In genomic region chr4:36549992-36550391, GRCh38 we compare ENCODE assay signal across 21 cellular contexts.
"Had no signal": no experiment of that assay in that cellular context is flagged by ENCODE, and none has a peak within 500 bp of the region (broad histone marks: within the 10 kb centered on the region; RNA-seq: fewer than 3 reads in every experiment).

No MANE protein-coding gene starts in this region.

- H3K36me3 Mint-ChIP-seq: naive thymus-derived CD8-positive, alpha-beta T cell; stimulated activated naive B cell treated with anti-CD40 and anti-IgM and Interleukin-4, amounts not matched to agents 10 μg/mL and 1 μg/mL and 100 μg/mL, for 72 hours had no signal

- H3K27ac Mint-ChIP-seq: effector memory CD8-positive, alpha-beta T cell; naive thymus-derived CD8-positive, alpha-beta T cell; nephron progenitor cell; stimulated activated naive B cell treated with anti-CD40 and anti-IgM and Interleukin-4, amounts not matched to agents 10 μg/mL and 1 μg/mL and 100 μg/mL, for 72 hours; stimulated activated naive CD8-positive, alpha-beta T cell treated with anti-CD3 and anti-CD28 coated beads, Interleukin-15, Interleukin-2, amounts not matched to agents 100 ng/mL and 50 ng/mL, for 24 hours had no signal

- H3K36me3 ChIP-seq: gastrocnemius medialis, lower lobe of right lung, ovary, thoracic aorta, transverse colon, upper lobe of right lung, uterus had no signal

- ATAC-seq: effector memory CD8-positive, alpha-beta T cell; gastrocnemius medialis; left ventricle myocardium superior; lower lobe of right lung; naive thymus-derived CD8-positive, alpha-beta T cell; psoas muscle; right cardiac atrium; stimulated activated naive B cell treated with anti-CD40 and anti-IgM and Interleukin-4, amounts not matched to agents 10 μg/mL and 1 μg/mL and 100 μg/mL, for 72 hours; upper lobe of right lung had no signal

- DNase-seq: cortex of kidney; effector memory CD8-positive, alpha-beta T cell; gastrocnemius medialis; left ventricle myocardium superior; lower lobe of right lung; naive thymus-derived CD8-positive, alpha-beta T cell; nephron progenitor cell; occipital lobe; ovary; posterior cingulate gyrus; psoas muscle; right cardiac atrium; small intestine; stimulated activated CD4-positive, alpha-beta T cell treated with anti-CD3 and anti-CD28 coated beads, Interleukin-15, amount 100 ng/mL, for 24 hours; stimulated activated CD4-positive, alpha-beta T cell treated with anti-CD3 and anti-CD28 coated beads, Interleukin-2, amount 100 ng/mL, for 48 hours; stimulated activated naive B cell treated with anti-CD40 and anti-IgM and Interleukin-4, amounts not matched to agents 10 μg/mL and 1 μg/mL and 100 μg/mL, for 72 hours; transverse colon; upper lobe of right lung; uterus had no signal

- H3K27me3 ChIP-seq: gastrocnemius medialis, ovary, transverse colon, upper lobe of right lung, uterus had no signal

- H3K4me3 Mint-ChIP-seq: effector memory CD8-positive, alpha-beta T cell; naive thymus-derived CD8-positive, alpha-beta T cell; nephron progenitor cell; stimulated activated naive B cell treated with anti-CD40 and anti-IgM and Interleukin-4, amounts not matched to agents 10 μg/mL and 1 μg/mL and 100 μg/mL, for 72 hours; stimulated activated naive CD8-positive, alpha-beta T cell treated with anti-CD3 and anti-CD28 coated beads, Interleukin-15, Interleukin-2, amounts not matched to agents 100 ng/mL and 50 ng/mL, for 24 hours had no signal

- H3K9me3 Mint-ChIP-seq: effector memory CD8-positive, alpha-beta T cell; naive thymus-derived CD8-positive, alpha-beta T cell; nephron progenitor cell; stimulated activated naive B cell treated with anti-CD40 and anti-IgM and Interleukin-4, amounts not matched to agents 10 μg/mL and 1 μg/mL and 100 μg/mL, for 72 hours; stimulated activated naive CD8-positive, alpha-beta T cell treated with anti-CD3 and anti-CD28 coated beads, Interleukin-15, Interleukin-2, amounts not matched to agents 100 ng/mL and 50 ng/mL, for 24 hours had no signal

- H3K4me1 ChIP-seq: gastrocnemius medialis, lower lobe of right lung, psoas muscle, transverse colon, upper lobe of right lung, uterus had no signal

- H3K4me3 ChIP-seq: gastrocnemius medialis, lower lobe of right lung, ovary, psoas muscle, thoracic aorta, transverse colon, upper lobe of right lung, uterus had no signal

- H3K27ac ChIP-seq: gastrocnemius medialis, lower lobe of right lung, ovary, psoas muscle, thoracic aorta, transverse colon, upper lobe of right lung, uterus had no signal

- H3K27me3 Mint-ChIP-seq: stimulated activated naive B cell treated with anti-CD40 and anti-IgM and Interleukin-4, amounts not matched to agents 10 μg/mL and 1 μg/mL and 100 μg/mL, for 72 hours; stimulated activated naive CD8-positive, alpha-beta T cell treated with anti-CD3 and anti-CD28 coated beads, Interleukin-15, Interleukin-2, amounts not matched to agents 100 ng/mL and 50 ng/mL, for 24 hours had no signal

- H3K9me3 ChIP-seq: gastrocnemius medialis, lower lobe of right lung, ovary, psoas muscle, thoracic aorta, transverse colon, upper lobe of right lung, uterus had no signal

- H3K4me1 Mint-ChIP-seq: nephron progenitor cell; stimulated activated naive B cell treated with anti-CD40 and anti-IgM and Interleukin-4, amounts not matched to agents 10 μg/mL and 1 μg/mL and 100 μg/mL, for 72 hours had no signal
